Comparison of ENCODE assay signal across 16 cellular contexts in genomic region chr1:23371987-23372386, GRCh38. TPM values are rescaled to one million over a fixed set of nuclear protein-coding genes. Genes with fewer than 3 reads are reported as not detected.
DNase-seq lines count a peak whose midpoint lies in the region; TF ChIP-seq lines count a peak whose summit lies in the region.
"Had no signal": no experiment of that assay in that cellular context is flagged by ENCODE, and none has a peak within 500 bp of the region (broad histone marks: within the 10 kb centered on the region; RNA-seq: fewer than 3 reads in every experiment).

No MANE protein-coding gene starts in this region.

- DNase-seq in NCI-H2227 (lab: John Stamatoyannopoulos, UW; ENCODE audit: unreplicated experiment): peak; percentile 32
- no peak for DNase-seq in NCI-H2227 treated with DMSO at 0.1 percent for 48 hours (lab: John Stamatoyannopoulos, UW)
- peak in 7 of 61 donors; percentile 3 to 55 (median 21) for DNase-seq in caudate nucleus (lab: John Stamatoyannopoulos, UW)
- DNase-seq in mesothelial cell of epicardium (ENCODE audit: low spot score in 2 of 2, unreplicated experiment in 2 of 2): no peak
- DNase-seq in thyroid gland: peak; percentile 73 to 79
- DNase-seq in pons (ENCODE audit: low spot score): no peak
- DNase-seq in dedifferentiated amniotic fluid mesenchymal stem cell (ENCODE audit: extremely low spot score): no peak
- no peak for DNase-seq in GM10248 (ENCODE audit: extremely low spot score)
- DNase-seq: Kasumi-1; NCI-H510A treated with DMSO at 0.1 percent for 48 hours; stimulated activated CD4-positive, alpha-beta T cell treated with anti-CD3 and anti-CD28 coated beads, Interleukin-12 subunit alpha, Interleukin-12 subunit beta, amount 100 ng/mL, for 4 hours had no signal

- POLR2A ChIA-PET in GM10248 (lab: Yijun Ruan, JAX): no interaction called here

- no peaks in the 10 kb centered on the region for H3K9me3 Mint-ChIP-seq in mesothelial cell of epicardium
- H3K9me3 Mint-ChIP-seq: memory B cell; stimulated activated naive CD8-positive, alpha-beta T cell treated with anti-CD3 and anti-CD28 coated beads, Interleukin-15, Interleukin-2, amounts not matched to agents 100 ng/mL and 50 ng/mL, for 24 hours had no signal

- no peak for TF ChIP-seq POLR2A in thyroid gland (IDR thresholded peaks at IDR 0.05)

- H3K4me1 ChIP-seq in thyroid gland: peaks cover 60 to 71% of the 10 kb centered on the region in 2 donors

- no peaks in the 10 kb centered on the region for H3K9me3 ChIP-seq in thyroid gland
- H3K9me3 ChIP-seq: ascending aorta had no signal

- TF ChIP-seq CTCF in mesothelial cell of epicardium (IDR thresholded peaks at IDR 0.05; ENCODE audit: unreplicated experiment) (no peak), thyroid gland (IDR thresholded peaks at IDR 0.05) (no peak), GM10248 (IDR thresholded peaks at IDR 0.05; ENCODE audit: control extremely low read depth, extremely low read depth, low read depth, missing control alignments) (no peak)

- no peak overlapping the region for H3K4me3 ChIP-seq in thyroid gland (replicated peaks in 1 of 3)
- H3K4me3 ChIP-seq: ascending aorta had no signal

- peaks cover 44% of the 10 kb centered on the region for H3K4me1 Mint-ChIP-seq in mesothelial cell of epicardium

- H3K36me3 Mint-ChIP-seq in mesothelial cell of epicardium: peaks cover 11% of the 10 kb centered on the region

- H3K27ac ChIP-seq in caudate nucleus (ENCODE audit: low read depth, low read length) (peak overlapping the region; percentile 48), thyroid gland (peak overlapping the region; percentile 98 to 100 (median 99))
- H3K27ac ChIP-seq: 22Rv1, C4-2B had no signal

- H3K4me3 Mint-ChIP-seq in mesothelial cell of epicardium: no peak overlapping the region
- H3K4me3 Mint-ChIP-seq: memory B cell; stimulated activated naive CD8-positive, alpha-beta T cell treated with anti-CD3 and anti-CD28 coated beads, Interleukin-15, Interleukin-2, amounts not matched to agents 100 ng/mL and 50 ng/mL, for 24 hours had no signal

- H3K27me3 Mint-ChIP-seq in mesothelial cell of epicardium (ENCODE audit: low read depth): no peaks in the 10 kb centered on the region
- H3K27me3 Mint-ChIP-seq: stimulated activated naive CD8-positive, alpha-beta T cell treated with anti-CD3 and anti-CD28 coated beads, Interleukin-15, Interleukin-2, amounts not matched to agents 100 ng/mL and 50 ng/mL, for 24 hours had no signal

- intact Hi-C loops in thyroid gland (cut with DNase I): no loop called here

- no peaks in the 10 kb centered on the region for H3K36me3 ChIP-seq in thyroid gland
- H3K36me3 ChIP-seq: ascending aorta had no signal

- CTCF ChIA-PET in GM10248 (lab: Yijun Ruan, JAX): interaction anchor here (0.8 kb wide), 1 partner anchor 32 kb away, joined by 3 read pairs; no protein-coding TSS in a partner anchor

- peak overlapping the region; percentile 100 for H3K27ac Mint-ChIP-seq in mesothelial cell of epicardium
- H3K27ac Mint-ChIP-seq: memory B cell; stimulated activated naive CD8-positive, alpha-beta T cell treated with anti-CD3 and anti-CD28 coated beads, Interleukin-15, Interleukin-2, amounts not matched to agents 100 ng/mL and 50 ng/mL, for 24 hours had no signal

- 44 to 51% methylated on average over 9 of the region's 9 CpGs for WGBS in thyroid gland, 2 donors

- no peaks in the 10 kb centered on the region for H3K27me3 ChIP-seq in thyroid gland
- H3K27me3 ChIP-seq: ascending aorta had no signal

RNA-seq across cellular contexts. Expression of gene ZNF436, which starts 2.4 kb away (rescaled TPM):
- total RNA-seq in mesothelial cell of epicardium: 33.7 to 35.7 TPM (median 34.6 TPM) in 3 replicates
- total RNA-seq in thyroid gland: 10 to 100 TPM; 22.0 to 44.0 (median 31.1) TPM

RNA-seq across cellular contexts. Expression of gene HNRNPR, which starts 27.9 kb away (rescaled TPM):
- 199 to 205 TPM (median 203 TPM) in 3 replicates for total RNA-seq in mesothelial cell of epicardium
- 100 to 1,000 TPM in 2 of 4 donors, 10 to 100 TPM in 2; 82.8 to 107 (median 99.4) TPM for total RNA-seq in thyroid gland

RNA-seq across cellular contexts. Expression of gene TCEA3, which starts 52.6 kb away (rescaled TPM):
- total RNA-seq in mesothelial cell of epicardium: 8.0 to 10.0 TPM (median 9.9 TPM) in 3 replicates
- 10 to 100 TPM; 26.8 to 50.4 (median 48.0) TPM for total RNA-seq in thyroid gland

Comparison
In these comparisons a context has a peak if more than half of its experiments do, and no peak if none do; other contexts are left out.
1. DNase-seq: peak in NCI-H2227 (single experiment) and thyroid gland (2 of 2); none in NCI-H2227 treated with DMSO at 0.1 percent for 48 hours (single experiment), mesothelial cell of epicardium (0 of 2), pons (single experiment), dedifferentiated amniotic fluid mesenchymal stem cell (single experiment) and GM10248 (single experiment).